Comparison of ENCODE assay signal across 23 cellular contexts in the genomic region with DNA sequence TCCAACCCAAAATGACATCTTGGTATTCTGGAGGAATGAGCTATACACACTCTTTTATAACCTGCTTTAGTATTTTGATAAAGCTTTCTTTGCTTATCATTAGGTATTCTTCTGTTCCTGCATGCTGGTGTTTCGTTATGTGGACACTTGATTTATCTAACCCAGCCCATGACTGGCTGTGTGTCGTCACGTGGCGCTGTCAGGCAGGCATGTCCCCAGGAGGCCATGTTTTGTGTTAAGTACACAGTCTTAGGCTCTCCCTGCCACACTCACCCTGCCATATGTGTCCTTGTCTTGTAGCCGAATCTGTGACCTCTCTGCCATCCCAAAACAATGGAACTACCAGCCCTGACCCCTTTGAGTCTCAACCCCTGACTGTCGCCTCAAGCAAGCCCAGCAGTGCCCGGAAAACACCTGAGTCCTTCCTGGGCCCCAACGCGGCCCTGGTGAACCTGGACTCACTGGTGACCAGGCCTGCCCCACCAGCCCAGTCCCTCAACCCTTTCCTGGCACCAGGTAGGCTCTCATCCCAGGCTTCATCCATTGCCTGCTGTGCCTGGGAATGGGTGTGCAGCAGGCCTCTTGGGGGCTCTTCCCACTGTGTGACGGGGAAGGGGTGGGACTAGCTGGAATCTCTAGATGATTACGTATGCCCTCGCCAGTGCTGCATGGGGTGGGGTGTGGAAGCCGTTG. TPM values are rescaled to one million over a fixed set of nuclear protein-coding genes. Genes with fewer than 3 reads are reported as not detected.
A peak's percentile ranks its signal among the peaks of the same experiment; 100 is the strongest.
DNase-seq lines count a peak whose midpoint lies in the region; ATAC-seq, FAIRE-seq and TF ChIP-seq lines count a peak whose summit lies in the region.
"Had no signal": no experiment of that assay in that cellular context is flagged by ENCODE, and none has a peak within 500 bp of the region (broad histone marks: within the 10 kb centered on the region; RNA-seq: fewer than 3 reads in every experiment).

No MANE protein-coding gene starts in this region.

- H3K27me3 ChIP-seq in brain microvascular endothelial cell (replicated peaks) (no peaks in the 10 kb centered on the region), stomach (no peaks in the 10 kb centered on the region)
- H3K27me3 ChIP-seq: upper lobe of left lung had no signal

- H3K4me1 Mint-ChIP-seq in nephron progenitor cell, result peaks cover 36% of the 10 kb centered on the region
- H3K4me1 Mint-ChIP-seq: activated B cell treated with CpG ODN at 0.5 μM for 24 hours; CD4-positive, CD25-positive, alpha-beta regulatory T cell had no signal

- no peak for DNase-seq in HTR-8/SVneo (ENCODE audit: insufficient read length, low spot score)
- no peak for DNase-seq in brain microvascular endothelial cell
- no peak for DNase-seq in nephron progenitor cell
- peak; percentile 8 for DNase-seq in stomach
- DNase-seq in NOMO-1 treated with dmso at 0.1 percent for 144 hours (lab: John Stamatoyannopoulos, UW; ENCODE audit: unreplicated experiment), result no peak
- DNase-seq in NCI-H2227 treated with DMSO at 0.1 percent for 48 hours (lab: John Stamatoyannopoulos, UW), result no peak
- DNase-seq: activated B cell treated with CpG ODN at 0.5 μM for 24 hours; activated CD8-positive, alpha-beta T cell treated with anti-CD3 and anti-CD28 coated beads for 36 hours; activated naive CD4-positive, alpha-beta T cell; activated T-cell treated with anti-CD3 and anti-CD28 coated beads, Interleukin-2, amount 50 U/mL, for 24 hours; CD4-positive, CD25-positive, alpha-beta regulatory T cell; foreskin melanocyte; hippocampal formation; NCI-H1694; NCI-H748 treated with DMSO at 0.1 percent for 48 hours; nucleus accumbens; retina had no signal

- H3K27ac ChIP-seq in brain microvascular endothelial cell, result peak overlapping the region; percentile 62
- H3K27ac ChIP-seq in stomach, result no peak overlapping the region
- H3K27ac ChIP-seq: upper lobe of left lung had no signal

- no peak for TF ChIP-seq CTCF in brain microvascular endothelial cell (IDR thresholded peaks at IDR 0.05; ENCODE audit: low read depth, low read length, missing control alignments)
- no peak for TF ChIP-seq CTCF in nephron progenitor cell (IDR thresholded peaks at IDR 0.05)
- TF ChIP-seq CTCF in stomach (IDR thresholded peaks at IDR 0.05), result no peak

- H3K36me3 Mint-ChIP-seq in nephron progenitor cell (ENCODE audit: low read depth), result peaks cover 13% of the 10 kb centered on the region
- H3K36me3 Mint-ChIP-seq: CD4-positive, CD25-positive, alpha-beta regulatory T cell had no signal

- no peak for ATAC-seq in HG03139 (IDR thresholded peaks at IDR 0.05; ENCODE audit: unreplicated experiment)

- no peaks in the 10 kb centered on the region for H3K9me3 Mint-ChIP-seq in nephron progenitor cell
- H3K9me3 Mint-ChIP-seq: activated B cell treated with CpG ODN at 0.5 μM for 24 hours; activated CD8-positive, alpha-beta T cell treated with anti-CD3 and anti-CD28 coated beads for 36 hours; activated T-cell treated with anti-CD3 and anti-CD28 coated beads, Interleukin-2, amount 50 U/mL, for 24 hours; CD4-positive, CD25-positive, alpha-beta regulatory T cell; dendritic cell treated with granulocyte-macrophage colony-stimulating factor and Interleukin-4, amounts not matched to agents 40 ng/mL and 50 ng/mL, for 4 days had no signal

- no peak overlapping the region for H3K4me3 Mint-ChIP-seq in nephron progenitor cell
- H3K4me3 Mint-ChIP-seq: activated B cell treated with CpG ODN at 0.5 μM for 24 hours; activated CD8-positive, alpha-beta T cell treated with anti-CD3 and anti-CD28 coated beads for 36 hours; activated T-cell treated with anti-CD3 and anti-CD28 coated beads, Interleukin-2, amount 50 U/mL, for 24 hours; CD4-positive, CD25-positive, alpha-beta regulatory T cell; dendritic cell treated with granulocyte-macrophage colony-stimulating factor and Interleukin-4, amounts not matched to agents 40 ng/mL and 50 ng/mL, for 4 days had no signal

- H3K4me1 ChIP-seq in stomach, result peaks cover 0 to 2% (median 0%) of the 10 kb centered on the region in 4 donors
- H3K4me1 ChIP-seq: HAP-1 had no signal

- H3K36me3 ChIP-seq in brain microvascular endothelial cell (replicated peaks) (no peaks in the 10 kb centered on the region), stomach (peaks cover 0 to 69% (median 53%) of the 10 kb centered on the region in 4 donors)

- 87 to 92% (median 91%) methylated on average over 13 of the region's 13 CpGs for WGBS in stomach, 5 donors

- TF ChIP-seq EP300 in stomach (IDR thresholded peaks at IDR 0.05), result no peak

- H3K27ac Mint-ChIP-seq in nephron progenitor cell, result peak overlapping the region; percentile 65
- H3K27ac Mint-ChIP-seq: activated B cell treated with CpG ODN at 0.5 μM for 24 hours; activated CD8-positive, alpha-beta T cell treated with anti-CD3 and anti-CD28 coated beads for 36 hours; activated T-cell treated with anti-CD3 and anti-CD28 coated beads, Interleukin-2, amount 50 U/mL, for 24 hours; CD4-positive, CD25-positive, alpha-beta regulatory T cell; dendritic cell treated with granulocyte-macrophage colony-stimulating factor and Interleukin-4, amounts not matched to agents 40 ng/mL and 50 ng/mL, for 4 days had no signal

- no peak for TF ChIP-seq POLR2A in stomach (IDR thresholded peaks at IDR 0.05)

- no peak overlapping the region for H3K4me3 ChIP-seq in brain microvascular endothelial cell (ENCODE audit: low read depth, low read length)
- H3K4me3 ChIP-seq in stomach, result no peak overlapping the region
- H3K4me3 ChIP-seq: HAP-1, upper lobe of left lung had no signal

- intact Hi-C loops in stomach (cut with DNase I; ENCODE audit: low total_unique reads), result no loop called here

- in situ Hi-C loops in brain microvascular endothelial cell (cut with HindIII; ENCODE audit: low pct_ligation_motif_present, low sequenced_read_pairs), result no loop called here

- no peaks in the 10 kb centered on the region for H3K27me3 Mint-ChIP-seq in nephron progenitor cell (ENCODE audit: low read depth, poor library complexity)
- H3K27me3 Mint-ChIP-seq: activated B cell treated with CpG ODN at 0.5 μM for 24 hours; CD4-positive, CD25-positive, alpha-beta regulatory T cell had no signal

- H3K9me3 ChIP-seq in stomach, result no peaks in the 10 kb centered on the region
- H3K9me3 ChIP-seq: HAP-1, upper lobe of left lung had no signal

- peak; percentile 82 for FAIRE-seq in HTR-8/SVneo (lab: Jason Lieb, UNC)
- FAIRE-seq: islet of Langerhans had no signal

RNA-seq across cellular contexts. Expression of gene B9D1, which starts 30.8 kb away (rescaled TPM):
- total RNA-seq in stomach, result 10 to 100 TPM in 3 of 5 donors, not detected in 2; 10.9 to 22.8 (median 21.3) TPM
- polyA plus RNA-seq in stomach, result 10 to 100 TPM; 10.9 to 18.4 (median 15.1) TPM

RNA-seq across cellular contexts. Expression of gene MAPK7, which starts 46.6 kb away (rescaled TPM):
- total RNA-seq in stomach, result 100 to 1,000 TPM in 2 of 5 donors, 10 to 100 TPM in 3; 24.0 to 221 (median 40.2) TPM
- 10 to 100 TPM; 10.3 to 13.4 (median 11.3) TPM for polyA plus RNA-seq in stomach

RNA-seq across cellular contexts. Expression of gene MFAP4, which starts 55.3 kb away (rescaled TPM):
- total RNA-seq in stomach, result 100 to 1,000 TPM in 2 of 5 donors, 10 to 100 TPM in 3; 29.3 to 125 (median 80.5) TPM
- 10 to 100 TPM; 44.0 to 56.4 (median 47.7) TPM for polyA plus RNA-seq in stomach
- total RNA-seq: activated B cell treated with CpG ODN at 0.5 μM for 24 hours; CD4-positive, CD25-positive, alpha-beta regulatory T cell; HT-29 had no signal
- polyA plus RNA-seq: CD4-positive, CD25-positive, alpha-beta regulatory T cell had no signal
